19 cellular contexts compared by ENCODE assay signal in genomic region chr10:29141761-29142160, GRCh38.
DNase-seq lines count a peak whose midpoint lies in the region; ATAC-seq and TF ChIP-seq lines count a peak whose summit lies in the region.
"Had no signal": no experiment of that assay in that cellular context is flagged by ENCODE, and none has a peak within 500 bp of the region (broad histone marks: within the 10 kb centered on the region; RNA-seq: fewer than 3 reads in every experiment).

No MANE protein-coding gene starts in this region.

- no peak for TF ChIP-seq POLR2A in heart left ventricle (IDR thresholded peaks at IDR 0.05)
- no peak for TF ChIP-seq POLR2A in thyroid gland (IDR thresholded peaks at IDR 0.05)

- H3K4me3 ChIP-seq in cardiac muscle cell = no peak overlapping the region
- H3K4me3 ChIP-seq in heart left ventricle = no peak overlapping the region
- H3K4me3 ChIP-seq in adipocyte (ENCODE audit: low read length) = no peak overlapping the region
- no peak overlapping the region for H3K4me3 ChIP-seq in thyroid gland (replicated peaks in 1 of 3)
- H3K4me3 ChIP-seq in H7 (ENCODE audit: insufficient read depth, low read depth, low read length) = no peak overlapping the region
- H3K4me3 ChIP-seq: colonic mucosa had no signal

- H3K27ac ChIP-seq in cardiac muscle cell (peak overlapping the region; percentile 50), heart left ventricle (no peak overlapping the region), thyroid gland (no peak overlapping the region)
- H3K27ac ChIP-seq: colonic mucosa, HL-60, neural progenitor cell, RWPE1 had no signal

- DNase-seq in cardiac muscle cell (ENCODE audit: low read depth in 1 of 2, low spot score in 1 of 2) (peak in 1 of 2 donors; percentile 56), heart left ventricle (no peak), adipocyte (ENCODE audit: low read depth) (peak; percentile 79), hepatic stellate cell (ENCODE audit: low spot score) (peak; percentile 14), thyroid gland (peak; percentile 20 to 36), SW480 (ENCODE audit: low spot score) (no peak), H7 (no peak)
- no peak for DNase-seq in activated CD8-positive, alpha-beta memory T cell treated with anti-CD3 and anti-CD28 coated beads, Interleukin-2, amount 50 U/mL, for 4 hours
- DNase-seq: activated naive CD4-positive, alpha-beta T cell treated with Interleukin-2 at 50 U/mL for 16 hours; colonic mucosa; foreskin melanocyte; GOT3; left colon; NCI-H1092; NCI-H446 treated with DMSO at 0.1 percent for 48 hours; stimulated activated CD8-positive, alpha-beta memory T cell treated with anti-CD3 and anti-CD28 coated beads, Interleukin-4, amount 100 ng/mL, for 48 hours had no signal

- H3K36me3 ChIP-seq in cardiac muscle cell = no peaks in the 10 kb centered on the region
- no peaks in the 10 kb centered on the region for H3K36me3 ChIP-seq in heart left ventricle
- H3K36me3 ChIP-seq in adipocyte (ENCODE audit: control insufficient read depth, insufficient read depth, low read length, severe bottlenecking) = no peaks in the 10 kb centered on the region
- no peaks in the 10 kb centered on the region for H3K36me3 ChIP-seq in thyroid gland
- no peaks in the 10 kb centered on the region for H3K36me3 ChIP-seq in H7 (replicated peaks; ENCODE audit: control insufficient read depth, insufficient read depth, low read length)
- H3K36me3 ChIP-seq: colonic mucosa, neural progenitor cell had no signal

- no peaks in the 10 kb centered on the region for H3K27me3 ChIP-seq in cardiac muscle cell
- H3K27me3 ChIP-seq in heart left ventricle = no peaks in the 10 kb centered on the region
- H3K27me3 ChIP-seq in adipocyte (replicated peaks; ENCODE audit: control insufficient read depth, insufficient read depth, low read length) = no peaks in the 10 kb centered on the region
- no peaks in the 10 kb centered on the region for H3K27me3 ChIP-seq in thyroid gland
- H3K27me3 ChIP-seq in H7 (ENCODE audit: control insufficient read depth, insufficient read depth, low read length) = no peaks in the 10 kb centered on the region
- H3K27me3 ChIP-seq: colonic mucosa, neural progenitor cell had no signal

- intact Hi-C loops in heart left ventricle (cut with DNase I) = loop anchor here in 1 of 10 donors (10.0 kb wide), 1 partner anchor 163 kb away; no protein-coding TSS in a partner anchor
- intact Hi-C loops in thyroid gland (cut with DNase I) = no loop called here

- no peak for ATAC-seq in heart left ventricle

- peak overlapping the region; percentile 52 for H3K9ac ChIP-seq in adipocyte (ENCODE audit: low read length)
- H3K9ac ChIP-seq: neural progenitor cell had no signal

- H3K9me3 ChIP-seq in cardiac muscle cell (ENCODE audit: low read depth) (no peaks in the 10 kb centered on the region), heart left ventricle (no peaks in the 10 kb centered on the region), adipocyte (ENCODE audit: control insufficient read depth, low read length) (no peaks in the 10 kb centered on the region), thyroid gland (no peaks in the 10 kb centered on the region)
- H3K9me3 ChIP-seq: colonic mucosa had no signal

- peaks cover 33% of the 10 kb centered on the region for H3K4me1 ChIP-seq in cardiac muscle cell (ENCODE audit: low read depth)
- H3K4me1 ChIP-seq in heart left ventricle = peaks cover 0 to 6% (median 0%) of the 10 kb centered on the region in 12 donors
- H3K4me1 ChIP-seq in adipocyte (ENCODE audit: control insufficient read depth, insufficient read depth, low read length) = peaks cover 15% of the 10 kb centered on the region
- H3K4me1 ChIP-seq in thyroid gland = peaks cover 0 to 18% of the 10 kb centered on the region in 2 donors
- H3K4me1 ChIP-seq: colonic mucosa had no signal

- TF ChIP-seq CTCF in cardiac muscle cell (IDR thresholded peaks at IDR 0.05; ENCODE audit: low read depth, low read length) (no peak), heart left ventricle (IDR thresholded peaks at IDR 0.05) (no peak), thyroid gland (IDR thresholded peaks at IDR 0.05) (no peak)

Comparison
In these comparisons a context has a peak if more than half of its experiments do, and no peak if none do; other contexts are left out.
1. DNase-seq: peak in adipocyte (single experiment), hepatic stellate cell (single experiment) and thyroid gland (2 of 2); none in heart left ventricle (0 of 5), SW480 (single experiment), H7 (single experiment) and activated CD8-positive, alpha-beta memory T cell treated with anti-CD3 and anti-CD28 coated beads, Interleukin-2, amount 50 U/mL, for 4 hours (single experiment).